ENCODE assay signal across 14 cellular contexts in genomic region chr9:93826905-93827544, GRCh38.
DNase-seq lines count a peak whose midpoint lies in the region; ATAC-seq and TF ChIP-seq lines count a peak whose summit lies in the region.
"Had no signal": no experiment of that assay in that cellular context is flagged by ENCODE, and none has a peak within 500 bp of the region (broad histone marks: within the 10 kb centered on the region; RNA-seq: fewer than 3 reads in every experiment).

No MANE protein-coding gene starts in this region.

- intact Hi-C loops in activated CD4-positive, alpha-beta T cell treated with anti-CD3 and anti-CD28 coated beads, Interleukin-2, amount 10 ng/mL, durations not matched to agents 24 days and 14 days (cut with micrococcal nuclease), result loop anchor here (1.0 kb wide), 1 partner anchor 136 kb away; no protein-coding TSS in a partner anchor
- intact Hi-C loops in psoas muscle (cut with DNase I), result loop anchor here in 1 of 2 donors (5.0 kb wide), 1 partner anchor 135 kb away; no protein-coding TSS in a partner anchor

- CTCF ChIA-PET in activated CD4-positive, alpha-beta T cell treated with anti-CD3 and anti-CD28 coated beads, Interleukin-2, amount 10 ng/mL, durations not matched to agents 7 days and 5 days (lab: Charles Lee), result interaction anchor here (0.6 to 0.7 kb wide), 4 partner anchors 9 to 186 kb away, joined by 3 to 4 read pairs (median 4); no protein-coding TSS in a partner anchor
- CTCF ChIA-PET in SK-N-SH (lab: Yijun Ruan, JAX), result interaction anchor here (0.6 to 2.0 kb wide), 22 partner anchors 8 to 236 kb away, joined by 3 to 11 read pairs (median 4); no protein-coding TSS in a partner anchor

- H3K79me2 ChIP-seq in SK-N-SH (ENCODE audit: insufficient read depth), result no peaks in the 10 kb centered on the region
- H3K79me2 ChIP-seq in hepatocyte, result no peaks in the 10 kb centered on the region

- H3K36me3 ChIP-seq in SK-N-SH (replicated peaks in 1 of 2; ENCODE audit: control insufficient read depth in 1 of 2, insufficient read depth in 2 of 2, low read length in 1 of 2) (no peaks in the 10 kb centered on the region), hepatocyte (replicated peaks; ENCODE audit: insufficient read depth, low read depth) (no peaks in the 10 kb centered on the region), psoas muscle (ENCODE audit: insufficient read depth in 1 of 2, low read depth in 1 of 2) (no peaks in the 10 kb centered on the region)
- H3K36me3 ChIP-seq: HAP-1, tibial artery had no signal

- H3K9me2 ChIP-seq in SK-N-SH, result no peaks in the 10 kb centered on the region
- H3K9me2 ChIP-seq in hepatocyte (replicated peaks; ENCODE audit: insufficient read depth), result no peaks in the 10 kb centered on the region

- H3K9me3 ChIP-seq in SK-N-SH (no peaks in the 10 kb centered on the region), hepatocyte (ENCODE audit: low read depth) (no peaks in the 10 kb centered on the region), psoas muscle (no peaks in the 10 kb centered on the region)
- H3K9me3 ChIP-seq: HAP-1 had no signal

- DNase-seq in activated CD4-positive, alpha-beta T cell treated with anti-CD3 and anti-CD28 coated beads, Interleukin-2, amount 10 ng/mL, durations not matched to agents 24 days and 14 days, result peak; percentile 53
- no peak for DNase-seq in activated CD4-positive, alpha-beta T cell treated with anti-CD3 and anti-CD28 coated beads, Interleukin-2, amount 10 ng/mL, durations not matched to agents 7 days and 5 days
- DNase-seq in SK-N-SH (peak; percentile 39), hepatocyte (ENCODE audit: low spot score) (no peak), psoas muscle (peak in 1 of 2 donors; percentile 37), DMS114 treated with DMSO at 0.1 percent for 48 hours (lab: John Stamatoyannopoulos, UW; ENCODE audit: unreplicated experiment) (no peak), SW480 (ENCODE audit: low spot score) (no peak)
- no peak for DNase-seq in activated CD4-positive, alpha-beta T cell treated with anti-CD3 and anti-CD28 coated beads, Interleukin-2, amount 50 U/mL, for 1 hour
- DNase-seq: COR-L47, NCI-H446 treated with DMSO at 0.1 percent for 48 hours, tibial artery had no signal

- H3K4me3 ChIP-seq in SK-N-SH (ENCODE audit: low read depth in 2 of 2, low read length in 1 of 2) (peak overlapping the region in 1 of 2 experiments; percentile 39; a peak in 1 of 4 replicates), hepatocyte (no peak overlapping the region), psoas muscle (peak overlapping the region; percentile 65)
- H3K4me3 ChIP-seq: HAP-1 had no signal

- no peak for TF ChIP-seq RAD21 in SK-N-SH (IDR thresholded peaks at IDR 0.05; ENCODE audit: low read length)

- no peak overlapping the region for H3K27ac Mint-ChIP-seq in activated CD4-positive, alpha-beta T cell treated with anti-CD3 and anti-CD28 coated beads, Interleukin-2, amount 10 ng/mL, durations not matched to agents 24 days and 14 days
- no peak overlapping the region for H3K27ac Mint-ChIP-seq in activated CD4-positive, alpha-beta T cell treated with anti-CD3 and anti-CD28 coated beads, Interleukin-2, amount 10 ng/mL, durations not matched to agents 7 days and 5 days

- 73% methylated on average over 16 of the region's 20 CpGs for WGBS in SK-N-SH (ENCODE audit: low lambda C conversion rate)
- 65% methylated on average over 20 of the region's 20 CpGs for WGBS in hepatocyte (ENCODE audit: low lambda C conversion rate, missing lambda C conversion rate)
- WGBS in psoas muscle, 3 donors, result 35 to 50% (median 42%) methylated on average over 18 to 20 of the region's 20 CpGs

- H3K36me3 Mint-ChIP-seq in activated CD4-positive, alpha-beta T cell treated with anti-CD3 and anti-CD28 coated beads, Interleukin-2, amount 10 ng/mL, durations not matched to agents 24 days and 14 days (ENCODE audit: low read depth), result no peaks in the 10 kb centered on the region
- no peaks in the 10 kb centered on the region for H3K36me3 Mint-ChIP-seq in activated CD4-positive, alpha-beta T cell treated with anti-CD3 and anti-CD28 coated beads, Interleukin-2, amount 10 ng/mL, durations not matched to agents 7 days and 5 days (ENCODE audit: low read depth)

- TF ChIP-seq CTCF in SK-N-SH (IDR thresholded peaks at IDR 0.05) (no peak), hepatocyte (IDR thresholded peaks at IDR 0.05; ENCODE audit: poor library complexity) (no peak), psoas muscle (IDR thresholded peaks at IDR 0.05) (no peak)

- H3K9ac ChIP-seq in SK-N-SH, result no peak overlapping the region

- H3K4me3 Mint-ChIP-seq in activated CD4-positive, alpha-beta T cell treated with anti-CD3 and anti-CD28 coated beads, Interleukin-2, amount 10 ng/mL, durations not matched to agents 24 days and 14 days, result no peak overlapping the region
- H3K4me3 Mint-ChIP-seq in activated CD4-positive, alpha-beta T cell treated with anti-CD3 and anti-CD28 coated beads, Interleukin-2, amount 10 ng/mL, durations not matched to agents 7 days and 5 days, result no peak overlapping the region

- H2AFZ ChIP-seq in SK-N-SH (ENCODE audit: low read depth), result no peak overlapping the region
- no peak overlapping the region for H2AFZ ChIP-seq in hepatocyte

- no peaks in the 10 kb centered on the region for H3K9me3 Mint-ChIP-seq in activated CD4-positive, alpha-beta T cell treated with anti-CD3 and anti-CD28 coated beads, Interleukin-2, amount 10 ng/mL, durations not matched to agents 24 days and 14 days
- H3K9me3 Mint-ChIP-seq in activated CD4-positive, alpha-beta T cell treated with anti-CD3 and anti-CD28 coated beads, Interleukin-2, amount 10 ng/mL, durations not matched to agents 7 days and 5 days, result no peaks in the 10 kb centered on the region

- TF ChIP-seq EP300 in SK-N-SH (IDR thresholded peaks at IDR 0.05; ENCODE audit: borderline replicate concordance in 1 of 2, low read depth in 1 of 2, low read length in 1 of 2), result no peak

- H4K20me1 ChIP-seq in SK-N-SH (ENCODE audit: insufficient read depth), result no peaks in the 10 kb centered on the region
- no peaks in the 10 kb centered on the region for H4K20me1 ChIP-seq in hepatocyte (ENCODE audit: insufficient read depth, poor library complexity, severe bottlenecking)

- ATAC-seq in psoas muscle, result peak in 1 of 4 donors; percentile 56

- POLR2A ChIA-PET in activated CD4-positive, alpha-beta T cell treated with anti-CD3 and anti-CD28 coated beads, Interleukin-2, amount 10 ng/mL, durations not matched to agents 7 days and 5 days (lab: Charles Lee), result no interaction called here
- POLR2A ChIA-PET in SK-N-SH (lab: Yijun Ruan, JAX), result no interaction called here

- H3K27me3 Mint-ChIP-seq in activated CD4-positive, alpha-beta T cell treated with anti-CD3 and anti-CD28 coated beads, Interleukin-2, amount 10 ng/mL, durations not matched to agents 24 days and 14 days, result peaks cover 19% of the 10 kb centered on the region
- H3K27me3 Mint-ChIP-seq in activated CD4-positive, alpha-beta T cell treated with anti-CD3 and anti-CD28 coated beads, Interleukin-2, amount 10 ng/mL, durations not matched to agents 7 days and 5 days, result peaks cover 17% of the 10 kb centered on the region

- no peaks in the 10 kb centered on the region for H3F3A ChIP-seq in SK-N-SH (replicated peaks; ENCODE audit: insufficient read depth)

- no peaks in the 10 kb centered on the region; a peak in 1 of 4 replicates for H3K4me1 ChIP-seq in SK-N-SH (ENCODE audit: control insufficient read depth in 1 of 2, insufficient read depth in 2 of 2, low read depth in 1 of 2, low read length in 1 of 2)
- H3K4me1 ChIP-seq in hepatocyte (ENCODE audit: insufficient read depth), result peaks cover 14% of the 10 kb centered on the region
- peaks cover 7% of the 10 kb centered on the region for H3K4me1 ChIP-seq in psoas muscle
- H3K4me1 ChIP-seq: HAP-1 had no signal

- H3K4me1 Mint-ChIP-seq in activated CD4-positive, alpha-beta T cell treated with anti-CD3 and anti-CD28 coated beads, Interleukin-2, amount 10 ng/mL, durations not matched to agents 24 days and 14 days, result peaks cover 5% of the 10 kb centered on the region
- H3K4me1 Mint-ChIP-seq in activated CD4-positive, alpha-beta T cell treated with anti-CD3 and anti-CD28 coated beads, Interleukin-2, amount 10 ng/mL, durations not matched to agents 7 days and 5 days, result peaks cover 5% of the 10 kb centered on the region

- H3K27ac ChIP-seq in SK-N-SH (ENCODE audit: low read depth in 2 of 2, low read length in 1 of 2), result no peak overlapping the region
- no peak overlapping the region for H3K27ac ChIP-seq in hepatocyte
- no peak overlapping the region for H3K27ac ChIP-seq in psoas muscle
- H3K27ac ChIP-seq: epithelial cell of prostate, skin epidermis, tibial artery had no signal

- H3K27me3 ChIP-seq in SK-N-SH (ENCODE audit: insufficient read depth), result no peaks in the 10 kb centered on the region
- peaks cover 11% of the 10 kb centered on the region for H3K27me3 ChIP-seq in hepatocyte
- H3K27me3 ChIP-seq in psoas muscle (ENCODE audit: insufficient read depth in 3 of 3, low read length in 2 of 3), result peaks cover 0 to 24% (median 15%) of the 10 kb centered on the region in 3 donors

- no peak overlapping the region for H3K4me2 ChIP-seq in SK-N-SH
- peak overlapping the region; percentile 99 for H3K4me2 ChIP-seq in hepatocyte

TF ChIP-seq in SK-N-SH, 30 proteins besides CTCF, POLR2A, EP300 and RAD21 (continues in another document):
- TF ChIP-seq RCOR1 (IDR thresholded peaks at IDR 0.05; ENCODE audit: low read length) (no peak), MEF2A (IDR thresholded peaks at IDR 0.05; ENCODE audit: borderline replicate concordance, low read depth) (no peak), NFIC (IDR thresholded peaks at IDR 0.05; ENCODE audit: borderline replicate concordance) (no peak), SMC3 (IDR thresholded peaks at IDR 0.05; ENCODE audit: low read depth, low read length) (no peak), SIN3A (IDR thresholded peaks at IDR 0.05; ENCODE audit: borderline replicate concordance, low read depth, low read length) (no peak), TEAD4 (IDR thresholded peaks at IDR 0.05; ENCODE audit: borderline replicate concordance, insufficient read depth) (no peak), RXRA (IDR thresholded peaks at IDR 0.05; ENCODE audit: borderline replicate concordance, low read depth) (no peak), PBX3 (IDR thresholded peaks at IDR 0.05) (no peak)

Comparison
In these comparisons a context has a peak if more than half of its experiments do, and no peak if none do; other contexts are left out.
1. DNase-seq: peak in activated CD4-positive, alpha-beta T cell treated with anti-CD3 and anti-CD28 coated beads, Interleukin-2, amount 10 ng/mL, durations not matched to agents 24 days and 14 days (single experiment) and SK-N-SH (single experiment); none in activated CD4-positive, alpha-beta T cell treated with anti-CD3 and anti-CD28 coated beads, Interleukin-2, amount 10 ng/mL, durations not matched to agents 7 days and 5 days (single experiment), hepatocyte (single experiment), DMS114 treated with DMSO at 0.1 percent for 48 hours (single experiment), SW480 (single experiment) and activated CD4-positive, alpha-beta T cell treated with anti-CD3 and anti-CD28 coated beads, Interleukin-2, amount 50 U/mL, for 1 hour (single experiment).